ENCODE assay signal across 8 cellular contexts in the genomic region with DNA sequence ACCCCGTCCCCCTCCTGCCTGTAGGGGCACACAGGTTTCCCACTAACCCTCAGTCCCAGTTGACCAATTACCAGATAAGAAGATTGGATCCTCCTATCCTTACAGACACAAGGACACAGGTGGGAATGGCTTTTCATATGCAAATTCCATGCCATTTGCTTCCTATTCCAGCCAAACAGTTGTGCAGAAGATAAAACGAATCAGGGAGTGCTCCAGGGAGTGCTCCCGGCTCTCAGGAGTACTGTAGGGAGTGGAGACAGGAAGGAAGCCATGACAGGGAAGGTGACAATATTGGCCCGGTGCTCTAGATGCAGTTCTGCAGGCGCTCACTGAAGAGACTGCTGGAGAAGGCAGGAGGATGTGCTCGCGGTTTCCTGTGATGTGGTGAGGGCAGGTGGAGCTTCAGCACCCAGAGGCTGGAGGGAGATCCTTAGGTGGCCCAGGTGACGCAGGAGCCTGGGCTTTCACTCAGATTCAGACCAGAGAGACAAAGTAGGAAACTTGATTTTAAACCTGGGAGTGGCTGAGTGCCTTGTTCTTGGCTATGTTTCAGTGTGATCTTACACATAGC.
DNase-seq lines count a peak whose midpoint lies in the region; ATAC-seq and TF ChIP-seq lines count a peak whose summit lies in the region.

No MANE protein-coding gene starts in this region.

- H3K4me1 ChIP-seq in prostate gland (replicated peaks), result peaks cover 13% of the 10 kb centered on the region

- no peaks in the 10 kb centered on the region for H3K36me3 ChIP-seq in prostate gland

- no peak overlapping the region for H3K27ac ChIP-seq in prostate gland

- no peak for TF ChIP-seq POLR2A in prostate gland (IDR thresholded peaks at IDR 0.05)

- DNase-seq in activated CD8-positive, alpha-beta memory T cell treated with anti-CD3 and anti-CD28 coated beads for 1 hour (ENCODE audit: extremely low read depth in 1 of 2, low read depth in 1 of 2), result peak; percentile 48 to 78
- peak; percentile 23 for DNase-seq in iPS DF 19.7 (ENCODE audit: low read depth, low spot score)
- peak; percentile 58 to 90 for DNase-seq in stimulated activated CD8-positive, alpha-beta memory T cell treated with anti-CD3 and anti-CD28 coated beads, Interleukin-7, amount 100 ng/mL, for 48 hours (ENCODE audit: extremely low read depth in 1 of 2, low read depth in 1 of 2)
- no peak for DNase-seq in prostate gland (ENCODE audit: low spot score)
- no peak for DNase-seq in C1 segment of cervical spinal cord (lab: John Stamatoyannopoulos, UW)
- no peak for DNase-seq in retina

- intact Hi-C loops in prostate gland (cut with DNase I), result no loop called here

- H3K9me3 ChIP-seq in prostate gland, result no peaks in the 10 kb centered on the region

- no peak overlapping the region for H3K4me3 ChIP-seq in prostate gland

- H3K27me3 ChIP-seq in prostate gland (replicated peaks; ENCODE audit: insufficient read depth), result no peaks in the 10 kb centered on the region

- WGBS in prostate gland, result 85% methylated on average over 8 of the region's 8 CpGs

- peak; percentile 75 for ATAC-seq in HG03175 (IDR thresholded peaks at IDR 0.05; ENCODE audit: unreplicated experiment)
- ATAC-seq in HG03457 (IDR thresholded peaks at IDR 0.05; ENCODE audit: unreplicated experiment), result no peak

- no peak for TF ChIP-seq CTCF in prostate gland (IDR thresholded peaks at IDR 0.05)

Comparison
In these comparisons a context has a peak if more than half of its experiments do, and no peak if none do; other contexts are left out.
1. DNase-seq: peak in activated CD8-positive, alpha-beta memory T cell treated with anti-CD3 and anti-CD28 coated beads for 1 hour (2 of 2), iPS DF 19.7 (single experiment) and stimulated activated CD8-positive, alpha-beta memory T cell treated with anti-CD3 and anti-CD28 coated beads, Interleukin-7, amount 100 ng/mL, for 48 hours (2 of 2); none in prostate gland (single experiment), C1 segment of cervical spinal cord (0 of 14) and retina (single experiment).